Comparison of ENCODE assay signal across 17 cellular contexts in genomic region chr10:86654411-86655172, GRCh38. TPM values are rescaled to one million over a fixed set of nuclear protein-coding genes. Genes with fewer than 3 reads are reported as not detected.
DNase-seq lines count a peak whose midpoint lies in the region; ATAC-seq and TF ChIP-seq lines count a peak whose summit lies in the region.
"Had no signal": no experiment of that assay in that cellular context is flagged by ENCODE, and none has a peak within 500 bp of the region (broad histone marks: within the 10 kb centered on the region; RNA-seq: fewer than 3 reads in every experiment).

TSS of gene OPN4 (plus strand) at chr10:86654547. CDS start at chr10:86654784, 237 bp downstream.

- H3K79me1 ChIP-seq in IMR-90 (ENCODE audit: low read depth in 1 of 2, low read length in 2 of 2): no peaks in the 10 kb centered on the region
- no peaks in the 10 kb centered on the region for H3K79me1 ChIP-seq in neuronal stem cell (ENCODE audit: low read depth, low read length)

- peaks cover 5% of the 10 kb centered on the region for H3K4me1 ChIP-seq in IMR-90 (ENCODE audit: control insufficient read depth, insufficient read depth, low read length)
- H3K4me1 ChIP-seq in neuronal stem cell (ENCODE audit: control insufficient read depth in 2 of 2, insufficient read depth in 1 of 2, low read depth in 1 of 2, low read length in 2 of 2): peaks cover 0 to 7% of the 10 kb centered on the region in 2 donors

- ATAC-seq in IMR-90 (ENCODE audit: low read depth) (no peak; the same call in none of the 2 replicates), GM18909 (IDR thresholded peaks at IDR 0.05; ENCODE audit: poor library complexity, unreplicated experiment) (no peak)
- ATAC-seq: gastroesophageal sphincter had no signal

- H2BK15ac ChIP-seq in IMR-90 (ENCODE audit: low read depth, low read length) (no peak within 1 kb of the TSS), neuronal stem cell (ENCODE audit: low read length) (no peak within 1 kb of the TSS)

- POLR2A ChIA-PET in IMR-90 (lab: Charles Lee; ENCODE audit: unreplicated experiment): no interaction called here

- no peak within 1 kb of the TSS for H4K8ac ChIP-seq in IMR-90 (ENCODE audit: low read depth in 2 of 2, low read length in 2 of 2)
- no peak within 1 kb of the TSS for H4K8ac ChIP-seq in neuronal stem cell (ENCODE audit: low read depth, low read length)

- H3K9me3 ChIP-seq in IMR-90 (ENCODE audit: control insufficient read depth, insufficient read depth, low read length) (no peaks in the 10 kb centered on the region), neuronal stem cell (replicated peaks in 1 of 2; ENCODE audit: control insufficient read depth in 2 of 2, insufficient read depth in 1 of 2, low read depth in 1 of 2, low read length in 2 of 2) (peaks cover 0 to 3% of the 10 kb centered on the region in 2 donors)
- H3K9me3 ChIP-seq: gastroesophageal sphincter had no signal

- no peaks in the 10 kb centered on the region for H4K20me1 ChIP-seq in IMR-90 (ENCODE audit: insufficient read depth, low read length)

- no peak within 1 kb of the TSS for H4K91ac ChIP-seq in IMR-90 (ENCODE audit: insufficient read depth, low read depth, low read length)
- no peak within 1 kb of the TSS for H4K91ac ChIP-seq in neuronal stem cell (ENCODE audit: low read depth, low read length, poor library complexity)

- BruUV-seq in IMR-90 (replicated peaks; lab: Mats Ljungman, UMichigan): no TSS peak

- in situ Hi-C loops in IMR-90 (cut with MboI; ENCODE audit: low sequenced_read_pairs) (no loop called here), astrocyte of the spinal cord (cut with HindIII; ENCODE audit: low sequenced_read_pairs) (no loop called here)

- TF ChIP-seq CTCF in IMR-90 (conservative IDR thresholded peaks at IDR 0.05; ENCODE audit: low read depth, low read length): no peak
- TF ChIP-seq CTCF in astrocyte of the spinal cord (IDR thresholded peaks at IDR 0.05; ENCODE audit: low read depth, low read length): no peak

- DNase-seq in EH (ENCODE audit: low read depth) (peak; percentile 52), IMR-90 (peak; percentile 67), astrocyte of the spinal cord (ENCODE audit: low read depth, low spot score) (peak; percentile 28), neuronal stem cell (ENCODE audit: low spot score) (no peak), LoVo (ENCODE audit: low spot score) (no peak)
- no peak for DNase-seq in central memory CD4-positive, alpha-beta T cell
- DNase-seq: activated CD8-positive, alpha-beta memory T cell treated with anti-CD3 and anti-CD28 coated beads, Interleukin-2, amount 50 U/mL, for 48 hours; effector CD8-positive, alpha-beta T cell; SHP77 had no signal

- H2AK9ac ChIP-seq in IMR-90 (replicated peaks; ENCODE audit: low read depth, low read length, poor library complexity): peak within 1 kb of the TSS; percentile 77

- no peak within 1 kb of the TSS; the same call in 1 of the 2 replicates for H3K23ac ChIP-seq in IMR-90 (ENCODE audit: low read depth, low read length)
- H3K23ac ChIP-seq in neuronal stem cell (ENCODE audit: low read depth, low read length, poor library complexity): no peak within 1 kb of the TSS

- H2BK120ac ChIP-seq in IMR-90 (ENCODE audit: low read depth, low read length) (0 out of 2 replicates have a peak within 1 kb of the TSS, but pooled peaks have one; percentile 15), neuronal stem cell (ENCODE audit: low read depth, low read length) (no peak within 1 kb of the TSS)

- dilution Hi-C loops in IMR-90 (cut with HindIII; ENCODE audit: low sequenced_read_pairs, unreplicated experiment): no loop called here

- H3K9me1 ChIP-seq in IMR-90 (ENCODE audit: insufficient read depth, low read length): peaks cover 17% of the 10 kb centered on the region

- WGBS in IMR-90 (ENCODE audit: extremely low coverage in 2 of 2, insufficient read length in 1 of 2), 2 experiments: 89% methylated on average over 3 of the region's 17 CpGs; no CpG with 5 or more reads in 1 of the 2 experiments
- no CpG with 5 or more reads among the region's 17 CpGs for WGBS in neuronal stem cell (ENCODE audit: extremely low coverage in 2 of 2, insufficient read length in 2 of 2, insufficient replicate concordance in 1 of 2), 2 donors

- peak within 1 kb of the TSS; percentile 79 for H2BK5ac ChIP-seq in IMR-90 (ENCODE audit: low read depth, low read length, poor library complexity, severe bottlenecking)
- H2BK5ac ChIP-seq in neuronal stem cell (ENCODE audit: low read length): no peak within 1 kb of the TSS

- H2AK5ac ChIP-seq in IMR-90 (ENCODE audit: low read depth, low read length) (0 out of 2 replicates have a peak within 1 kb of the TSS, but pooled peaks have one; percentile 27), neuronal stem cell (ENCODE audit: low read depth, low read length) (peak within 1 kb of the TSS; percentile 82)

- no peak within 1 kb of the TSS for H3K9ac ChIP-seq in IMR-90 (ENCODE audit: low read depth, low read length)
- H3K9ac ChIP-seq in neuronal stem cell (ENCODE audit: low read depth, low read length, poor library complexity): peak within 1 kb of the TSS; percentile 9

- H3K27ac ChIP-seq in IMR-90 (ENCODE audit: insufficient read depth, low read length) (no peak within 1 kb of the TSS), neuronal stem cell (replicated peaks; ENCODE audit: low read length) (no peak within 1 kb of the TSS)
- H3K27ac ChIP-seq: gastroesophageal sphincter, skin epidermis, VCaP had no signal

- no peak for TF ChIP-seq POLR2A in IMR-90 (IDR thresholded peaks at IDR 0.05; ENCODE audit: low read depth, low read length)

- H3K4ac ChIP-seq in IMR-90 (ENCODE audit: low read depth, low read length): no peak within 1 kb of the TSS; the same call in 1 of the 2 replicates
- no peak within 1 kb of the TSS for H3K4ac ChIP-seq in neuronal stem cell (ENCODE audit: low read length)

- H3K36me3 ChIP-seq in IMR-90 (ENCODE audit: control insufficient read depth, insufficient read depth, low read length) (no peaks in the 10 kb centered on the region), neuronal stem cell (replicated peaks in 1 of 2; ENCODE audit: control insufficient read depth in 2 of 2, insufficient read depth in 2 of 2, low read length in 2 of 2) (no peaks in the 10 kb centered on the region)
- H3K36me3 ChIP-seq: gastroesophageal sphincter had no signal

- H3K14ac ChIP-seq in IMR-90 (replicated peaks; ENCODE audit: low read depth, low read length) (peak within 1 kb of the TSS; percentile 71), neuronal stem cell (ENCODE audit: low read length) (peak within 1 kb of the TSS; percentile 31)

- H2AFZ ChIP-seq in IMR-90 (replicated peaks; ENCODE audit: low read length, poor library complexity) (peak within 1 kb of the TSS; percentile 21), neuronal stem cell (ENCODE audit: low read length) (no peak within 1 kb of the TSS)

- intact Hi-C loops in IMR-90 (cut with micrococcal nuclease): no loop called here

- no peaks in the 10 kb centered on the region; the same call in 1 of the 2 replicates for H3K27me3 ChIP-seq in IMR-90 (ENCODE audit: control insufficient read depth, insufficient read depth, low read length)
- peaks cover 0 to 26% (median 0%) of the 10 kb centered on the region in 3 experiments for H3K27me3 ChIP-seq in neuronal stem cell (ENCODE audit: control insufficient read depth in 3 of 3, insufficient read depth in 3 of 3, low read depth in 1 of 3, low read length in 3 of 3)
- H3K27me3 ChIP-seq: gastroesophageal sphincter had no signal

- H2BK20ac ChIP-seq in IMR-90 (ENCODE audit: low read depth, low read length): no peak within 1 kb of the TSS

- H2BK12ac ChIP-seq in neuronal stem cell (ENCODE audit: low read length): no peak within 1 kb of the TSS

- no peak within 1 kb of the TSS for H4K5ac ChIP-seq in IMR-90 (ENCODE audit: low read depth, low read length)

- no peak within 1 kb of the TSS for H3K4me2 ChIP-seq in IMR-90 (ENCODE audit: low read depth, low read length)
- H3K4me2 ChIP-seq in neuronal stem cell (ENCODE audit: insufficient read depth, low read length, poor library complexity, severe bottlenecking): no peak within 1 kb of the TSS

- H3K18ac ChIP-seq in IMR-90 (ENCODE audit: low read depth, low read length) (no peak within 1 kb of the TSS), neuronal stem cell (ENCODE audit: low read length) (no peak within 1 kb of the TSS)

- CTCF ChIA-PET in IMR-90 (lab: Yijun Ruan, JAX): interaction anchor here (0.8 kb wide), 1 partner anchor 18 kb away, joined by 3 read pairs; no protein-coding TSS in a partner anchor

- no peak for TF ChIP-seq RAD21 in IMR-90 (IDR thresholded peaks at IDR 0.05; ENCODE audit: low read length)

- H3K56ac ChIP-seq in IMR-90 (ENCODE audit: extremely low read depth, insufficient read depth, low read length): no peak within 1 kb of the TSS

- H3K4me3 ChIP-seq in IMR-90 (ENCODE audit: insufficient read depth, low read depth, low read length) (no peak within 1 kb of the TSS), astrocyte of the spinal cord (ENCODE audit: low read depth, low read length) (no peak within 1 kb of the TSS), neuronal stem cell (ENCODE audit: low read length in 2 of 2) (peak within 1 kb of the TSS in 1 of 2 donors; percentile 1)
- H3K4me3 ChIP-seq: gastroesophageal sphincter, skin epidermis had no signal

TF ChIP-seq in IMR-90, 13 proteins besides CTCF, POLR2A, EP300 and RAD21 (continues in another document):
- TF ChIP-seq MAFK (IDR thresholded peaks at IDR 0.05; ENCODE audit: low read depth, low read length): no peak
- no peak for TF ChIP-seq RCOR1 (IDR thresholded peaks at IDR 0.05; ENCODE audit: insufficient replicate concordance, low read length)
- TF ChIP-seq USF2 (IDR thresholded peaks at IDR 0.05; ENCODE audit: low read depth, low read length): no peak
- no peak for TF ChIP-seq FOS (IDR thresholded peaks at IDR 0.05; ENCODE audit: low read depth, low read length)
- no peak for TF ChIP-seq MAZ (IDR thresholded peaks at IDR 0.05; ENCODE audit: borderline replicate concordance, low read depth, low read length)
- TF ChIP-seq CHD1 (IDR thresholded peaks at IDR 0.05; ENCODE audit: low read depth, low read length): no peak
- no peak for TF ChIP-seq CEBPB (IDR thresholded peaks at IDR 0.05; ENCODE audit: low read depth, low read length)
- no peak for TF ChIP-seq BHLHE40 (IDR thresholded peaks at IDR 0.05; ENCODE audit: low read depth, low read length)
- TF ChIP-seq SMC3 (IDR thresholded peaks at IDR 0.05; ENCODE audit: low read depth, low read length): no peak

RNA-seq across cellular contexts. Expression of gene OPN4, which starts in this region (rescaled TPM):
- not detected in 2 replicates for total RNA-seq in IMR-90 (2012; rRNA removed)
- 0.03 TPM in 1 of 2 replicates, not detected in the other for polyA plus RNA-seq in IMR-90 (2012; rRNA removed)
- polyA plus RNA-seq in IMR-90 (2012; cell fraction: cytosol; rRNA removed): not detected in 2 replicates
- polyA plus RNA-seq in IMR-90 (2012; cell fraction: nucleus; rRNA removed; ENCODE audit: low replicate concordance): 0.04 and 0.05 TPM in 2 replicates
- polyA plus RNA-seq in neuronal stem cell (2013, experiment 1 of 2): not detected
- not detected for polyA plus RNA-seq in neuronal stem cell (2013, experiment 2 of 2)
- total RNA-seq: CD4-positive, alpha-beta T cell; gastroesophageal sphincter; kidney epithelial cell; NCI-H460; temporal lobe had no signal

Comparison
In these comparisons a context has a peak if more than half of its experiments do, and no peak if none do; other contexts are left out.
1. Peak in DNase-seq in IMR-90; RNA of the gene not detected or under 1 TPM.
2. DNase-seq: peak in EH (single experiment) and astrocyte of the spinal cord (single experiment); none in neuronal stem cell (single experiment), LoVo (single experiment) and central memory CD4-positive, alpha-beta T cell (single experiment).